ENCODE assay signal across 8 cellular contexts in the genomic region with DNA sequence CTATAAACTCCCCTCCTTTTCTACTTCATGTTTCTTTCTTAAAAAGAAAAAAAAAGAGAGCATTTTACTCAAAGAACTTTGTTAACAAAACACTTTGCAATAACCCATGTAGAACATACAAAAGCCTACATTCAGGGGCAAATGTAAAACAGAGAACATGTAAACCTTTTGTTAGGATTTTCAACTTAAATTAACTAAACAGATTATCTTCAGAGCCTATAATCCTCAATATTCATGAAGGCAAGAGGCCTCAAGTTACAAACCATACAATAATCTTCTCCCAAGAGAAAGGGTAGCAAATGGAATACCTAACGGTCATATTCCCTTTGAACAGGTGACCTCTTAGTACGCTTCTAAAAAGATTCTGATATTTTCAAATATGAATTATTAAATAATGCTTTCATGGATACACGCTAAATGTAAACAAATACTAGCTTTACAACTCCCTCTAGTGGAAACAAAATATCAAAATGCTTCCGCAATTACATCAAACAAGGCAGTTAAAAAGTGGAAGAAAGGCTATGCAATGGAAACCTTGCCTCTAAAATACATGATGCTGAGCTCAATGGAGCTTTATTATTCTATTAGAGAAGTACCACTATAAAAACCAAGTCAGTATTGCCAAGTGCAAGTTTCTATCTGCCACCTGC. TPM values are rescaled to one million over a fixed set of nuclear protein-coding genes. Genes with fewer than 3 reads are reported as not detected.
DNase-seq lines count a peak whose midpoint lies in the region; ATAC-seq and TF ChIP-seq lines count a peak whose summit lies in the region.

No MANE protein-coding gene starts in this region.

- no peaks in the 10 kb centered on the region for H3K27me3 ChIP-seq in transverse colon

- H3K9me3 Mint-ChIP-seq in stimulated activated naive CD8-positive, alpha-beta T cell treated with anti-CD3 and anti-CD28 coated beads, Interleukin-15, amount 100 ng/mL, for 72 hours = no peaks in the 10 kb centered on the region

- H3K9me3 ChIP-seq in transverse colon = no peaks in the 10 kb centered on the region

- 29 to 31% methylated on average over 4 of the region's 4 CpGs for WGBS in transverse colon (ENCODE audit: low coverage in 1 of 2), 2 donors

- H3K27me3 Mint-ChIP-seq in stimulated activated naive CD8-positive, alpha-beta T cell treated with anti-CD3 and anti-CD28 coated beads, Interleukin-15, amount 100 ng/mL, for 72 hours = no peaks in the 10 kb centered on the region

- no peak for TF ChIP-seq POLR2A in transverse colon (IDR thresholded peaks at IDR 0.05)

- H3K4me3 ChIP-seq in transverse colon = no peak overlapping the region

- peak; percentile 47 for DNase-seq in NOMO-1 treated with DMSO at 0.1 percent for 48 hours (lab: John Stamatoyannopoulos, UW; ENCODE audit: unreplicated experiment)
- DNase-seq in NOMO-1 treated with dmso at 0.1 percent for 144 hours (lab: John Stamatoyannopoulos, UW; ENCODE audit: unreplicated experiment) = no peak
- DNase-seq in SK-MEL-5 (ENCODE audit: low read depth, low spot score) = peak; percentile 57
- DNase-seq in globus pallidus (ENCODE audit: low spot score) = peak; percentile 57
- no peak for DNase-seq in transverse colon
- no peak for DNase-seq in stimulated activated naive CD8-positive, alpha-beta T cell treated with anti-CD3 and anti-CD28 coated beads, Interleukin-15, amount 100 ng/mL, for 72 hours
- DNase-seq in activated T-cell treated with anti-CD3 and anti-CD28 coated beads, Interleukin-2, amount 50 U/mL, for 48 hours = no peak

- no peak overlapping the region for H3K27ac Mint-ChIP-seq in stimulated activated naive CD8-positive, alpha-beta T cell treated with anti-CD3 and anti-CD28 coated beads, Interleukin-15, amount 100 ng/mL, for 72 hours

- peak overlapping the region in 2 of 4 donors; percentile 29 to 49 for H3K27ac ChIP-seq in transverse colon

- peaks cover 8% of the 10 kb centered on the region for H3K4me1 Mint-ChIP-seq in stimulated activated naive CD8-positive, alpha-beta T cell treated with anti-CD3 and anti-CD28 coated beads, Interleukin-15, amount 100 ng/mL, for 72 hours

- no peak overlapping the region for H3K4me3 Mint-ChIP-seq in stimulated activated naive CD8-positive, alpha-beta T cell treated with anti-CD3 and anti-CD28 coated beads, Interleukin-15, amount 100 ng/mL, for 72 hours

- no peak for ATAC-seq in stimulated activated naive CD8-positive, alpha-beta T cell treated with anti-CD3 and anti-CD28 coated beads, Interleukin-15, amount 100 ng/mL, for 72 hours
- ATAC-seq in HG03565 (IDR thresholded peaks at IDR 0.05; ENCODE audit: unreplicated experiment) = no peak

- TF ChIP-seq CTCF in transverse colon (IDR thresholded peaks at IDR 0.05) = peak; percentile 32 to 47 (median 36)

- in situ Hi-C loops in SK-MEL-5 (cut with HindIII; ENCODE audit: low pct_unique_long_range_greater_than_20kb, low sequenced_read_pairs) = no loop called here
- in situ Hi-C loops in transverse colon (cut with MboI; ENCODE audit: low pct_ligation_motif_present in 1 of 4, low pct_unique_long_range_greater_than_20kb in 1 of 4, low sequenced_read_pairs in 3 of 4) = loop anchor here in 1 of 4 donors (25.0 kb wide), 1 partner anchor 439 kb away; no protein-coding TSS in a partner anchor

- H3K36me3 ChIP-seq in transverse colon = no peaks in the 10 kb centered on the region

- no peak for TF ChIP-seq EP300 in transverse colon (IDR thresholded peaks at IDR 0.05; ENCODE audit: low read depth)

- intact Hi-C loops in transverse colon (cut with DNase I; ENCODE audit: low total_unique reads) = no loop called here

- H3K4me1 ChIP-seq in transverse colon = peaks cover 0 to 11% (median 8%) of the 10 kb centered on the region in 4 donors

RNA-seq across cellular contexts. Expression of gene CEP152, which starts 9.9 kb away (rescaled TPM):
- 6.4 and 9.6 TPM in 2 replicates for total RNA-seq in SK-MEL-5 (2014; rRNA removed; shearing (Covaris generic))
- polyA plus RNA-seq in SK-MEL-5 (2015; cell fraction: cytosol; rRNA removed) = 5.6 and 8.5 TPM in 2 replicates
- polyA plus RNA-seq in SK-MEL-5 (2015; cell fraction: nucleus; rRNA removed) = 45.6 and 52.0 TPM in 2 replicates
- total RNA-seq in transverse colon = 10 to 100 TPM in 1 of 4 donors, 1 to 10 TPM in 3; 3.4 to 16.7 (median 9.8) TPM

Comparison
In these comparisons a context has a peak if more than half of its experiments do, and no peak if none do; other contexts are left out.
1. DNase-seq: peak in NOMO-1 treated with DMSO at 0.1 percent for 48 hours (single experiment), SK-MEL-5 (single experiment) and globus pallidus (single experiment); none in NOMO-1 treated with dmso at 0.1 percent for 144 hours (single experiment), transverse colon (single experiment), stimulated activated naive CD8-positive, alpha-beta T cell treated with anti-CD3 and anti-CD28 coated beads, Interleukin-15, amount 100 ng/mL, for 72 hours (0 of 2) and activated T-cell treated with anti-CD3 and anti-CD28 coated beads, Interleukin-2, amount 50 U/mL, for 48 hours (0 of 2).